In the genomic region with DNA sequence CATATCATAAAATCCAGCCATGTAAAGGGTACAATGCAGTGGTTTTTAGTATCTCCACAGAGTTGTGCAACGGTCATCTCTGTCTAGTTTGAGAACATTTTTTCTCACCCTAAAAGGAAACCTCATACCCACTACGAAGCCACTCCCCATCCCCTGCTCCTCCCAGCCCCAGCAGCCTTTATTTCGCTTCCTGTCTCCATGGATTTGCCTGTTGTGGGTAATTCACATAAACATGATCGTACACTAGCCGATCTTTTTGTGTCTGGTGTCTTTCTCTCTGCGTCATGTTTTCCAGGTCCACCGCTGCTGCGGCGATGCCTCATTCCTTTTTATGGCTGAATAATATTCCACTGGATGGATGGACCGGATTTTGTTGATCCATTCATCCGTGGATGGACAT, we compare ENCODE assay signal across 1 cellular context.
TF ChIP-seq lines count a peak whose summit lies in the region.

No MANE protein-coding gene starts in this region.

TF ChIP-seq in WTC11, 78 proteins besides CTCF, POLR2A, EP300 and RAD21 (continued from another document):
- TF ChIP-seq MXD4 (CRISPR knock-in tag; IDR thresholded peaks at IDR 0.05; ENCODE audit: borderline replicate concordance) (no peak), ZNF263 (CRISPR knock-in tag; IDR thresholded peaks at IDR 0.05; ENCODE audit: low read depth) (no peak), TEAD1 (CRISPR knock-in tag; IDR thresholded peaks at IDR 0.05) (no peak), FOXK1 (CRISPR knock-in tag; IDR thresholded peaks at IDR 0.05) (no peak), CBFB (CRISPR knock-in tag; IDR thresholded peaks at IDR 0.05; ENCODE audit: low read depth) (no peak), PRRX2 (CRISPR knock-in tag; IDR thresholded peaks at IDR 0.05) (no peak), RORB (CRISPR knock-in tag; IDR thresholded peaks at IDR 0.05) (no peak), SMAD3 (CRISPR knock-in tag; IDR thresholded peaks at IDR 0.05; ENCODE audit: borderline replicate concordance) (no peak), JUN (CRISPR knock-in tag; IDR thresholded peaks at IDR 0.05) (no peak)
- TF ChIP-seq, protein P1, sequence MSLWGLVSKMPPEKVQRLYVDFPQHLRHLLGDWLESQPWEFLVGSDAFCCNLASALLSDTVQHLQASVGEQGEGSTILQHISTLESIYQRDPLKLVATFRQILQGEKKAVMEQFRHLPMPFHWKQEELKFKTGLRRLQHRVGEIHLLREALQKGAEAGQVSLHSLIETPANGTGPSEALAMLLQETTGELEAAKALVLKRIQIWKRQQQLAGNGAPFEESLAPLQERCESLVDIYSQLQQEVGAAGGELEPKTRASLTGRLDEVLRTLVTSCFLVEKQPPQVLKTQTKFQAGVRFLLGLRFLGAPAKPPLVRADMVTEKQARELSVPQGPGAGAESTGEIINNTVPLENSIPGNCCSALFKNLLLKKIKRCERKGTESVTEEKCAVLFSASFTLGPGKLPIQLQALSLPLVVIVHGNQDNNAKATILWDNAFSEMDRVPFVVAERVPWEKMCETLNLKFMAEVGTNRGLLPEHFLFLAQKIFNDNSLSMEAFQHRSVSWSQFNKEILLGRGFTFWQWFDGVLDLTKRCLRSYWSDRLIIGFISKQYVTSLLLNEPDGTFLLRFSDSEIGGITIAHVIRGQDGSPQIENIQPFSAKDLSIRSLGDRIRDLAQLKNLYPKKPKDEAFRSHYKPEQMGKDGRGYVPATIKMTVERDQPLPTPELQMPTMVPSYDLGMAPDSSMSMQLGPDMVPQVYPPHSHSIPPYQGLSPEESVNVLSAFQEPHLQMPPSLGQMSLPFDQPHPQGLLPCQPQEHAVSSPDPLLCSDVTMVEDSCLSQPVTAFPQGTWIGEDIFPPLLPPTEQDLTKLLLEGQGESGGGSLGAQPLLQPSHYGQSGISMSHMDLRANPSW (CRISPR knock-in tag; conservative IDR thresholded peaks at IDR 0.05; ENCODE audit: low read depth), result no peak
- TF ChIP-seq, protein P2, sequence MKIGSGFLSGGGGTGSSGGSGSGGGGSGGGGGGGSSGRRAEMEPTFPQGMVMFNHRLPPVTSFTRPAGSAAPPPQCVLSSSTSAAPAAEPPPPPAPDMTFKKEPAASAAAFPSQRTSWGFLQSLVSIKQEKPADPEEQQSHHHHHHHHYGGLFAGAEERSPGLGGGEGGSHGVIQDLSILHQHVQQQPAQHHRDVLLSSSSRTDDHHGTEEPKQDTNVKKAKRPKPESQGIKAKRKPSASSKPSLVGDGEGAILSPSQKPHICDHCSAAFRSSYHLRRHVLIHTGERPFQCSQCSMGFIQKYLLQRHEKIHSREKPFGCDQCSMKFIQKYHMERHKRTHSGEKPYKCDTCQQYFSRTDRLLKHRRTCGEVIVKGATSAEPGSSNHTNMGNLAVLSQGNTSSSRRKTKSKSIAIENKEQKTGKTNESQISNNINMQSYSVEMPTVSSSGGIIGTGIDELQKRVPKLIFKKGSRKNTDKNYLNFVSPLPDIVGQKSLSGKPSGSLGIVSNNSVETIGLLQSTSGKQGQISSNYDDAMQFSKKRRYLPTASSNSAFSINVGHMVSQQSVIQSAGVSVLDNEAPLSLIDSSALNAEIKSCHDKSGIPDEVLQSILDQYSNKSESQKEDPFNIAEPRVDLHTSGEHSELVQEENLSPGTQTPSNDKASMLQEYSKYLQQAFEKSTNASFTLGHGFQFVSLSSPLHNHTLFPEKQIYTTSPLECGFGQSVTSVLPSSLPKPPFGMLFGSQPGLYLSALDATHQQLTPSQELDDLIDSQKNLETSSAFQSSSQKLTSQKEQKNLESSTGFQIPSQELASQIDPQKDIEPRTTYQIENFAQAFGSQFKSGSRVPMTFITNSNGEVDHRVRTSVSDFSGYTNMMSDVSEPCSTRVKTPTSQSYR (CRISPR knock-in tag; IDR thresholded peaks at IDR 0.05), result no peak
- TF ChIP-seq, protein P3, sequence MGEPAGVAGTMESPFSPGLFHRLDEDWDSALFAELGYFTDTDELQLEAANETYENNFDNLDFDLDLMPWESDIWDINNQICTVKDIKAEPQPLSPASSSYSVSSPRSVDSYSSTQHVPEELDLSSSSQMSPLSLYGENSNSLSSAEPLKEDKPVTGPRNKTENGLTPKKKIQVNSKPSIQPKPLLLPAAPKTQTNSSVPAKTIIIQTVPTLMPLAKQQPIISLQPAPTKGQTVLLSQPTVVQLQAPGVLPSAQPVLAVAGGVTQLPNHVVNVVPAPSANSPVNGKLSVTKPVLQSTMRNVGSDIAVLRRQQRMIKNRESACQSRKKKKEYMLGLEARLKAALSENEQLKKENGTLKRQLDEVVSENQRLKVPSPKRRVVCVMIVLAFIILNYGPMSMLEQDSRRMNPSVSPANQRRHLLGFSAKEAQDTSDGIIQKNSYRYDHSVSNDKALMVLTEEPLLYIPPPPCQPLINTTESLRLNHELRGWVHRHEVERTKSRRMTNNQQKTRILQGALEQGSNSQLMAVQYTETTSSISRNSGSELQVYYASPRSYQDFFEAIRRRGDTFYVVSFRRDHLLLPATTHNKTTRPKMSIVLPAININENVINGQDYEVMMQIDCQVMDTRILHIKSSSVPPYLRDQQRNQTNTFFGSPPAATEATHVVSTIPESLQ (CRISPR knock-in tag; IDR thresholded peaks at IDR 0.05), result no peak
